ENCODE assay signal across 8 cellular contexts in genomic region chr12:43957732-43958131, GRCh38.
A peak's percentile ranks its signal among the peaks of the same experiment; 100 is the strongest.
DNase-seq lines count a peak whose midpoint lies in the region; ATAC-seq and TF ChIP-seq lines count a peak whose summit lies in the region.

No MANE protein-coding gene starts in this region.

- H3K9me3 ChIP-seq in thyroid gland = no peaks in the 10 kb centered on the region

- TF ChIP-seq POLR2A in thyroid gland (IDR thresholded peaks at IDR 0.05) = no peak

- 0 to 8% methylated on average over 1 of the region's 1 CpG for WGBS in thyroid gland, 2 donors

- DNase-seq in EH (ENCODE audit: low read depth) (peak; percentile 68), NCI-H446 treated with DMSO at 0.1 percent for 48 hours (lab: John Stamatoyannopoulos, UW) (peak; percentile 25), amniotic stem cell (lab: John Stamatoyannopoulos, UW) (peak; percentile 33), iPS-NIHi7 (ENCODE audit: extremely low spot score) (peak; percentile 45), thyroid gland (peak in 1 of 2 donors; percentile 21)
- no peak for DNase-seq in activated effector memory CD4-positive, alpha-beta T cell treated with Interleukin-2 at 50 U/mL for 16 hours

- H3K36me3 ChIP-seq in thyroid gland = no peaks in the 10 kb centered on the region

- no peak overlapping the region for H3K4me3 ChIP-seq in thyroid gland (replicated peaks in 1 of 3)

- no peak overlapping the region for H3K27ac ChIP-seq in thyroid gland

- no peaks in the 10 kb centered on the region for H3K4me1 ChIP-seq in thyroid gland

- intact Hi-C loops in thyroid gland (cut with DNase I) = no loop called here

- ATAC-seq in GM19324 (IDR thresholded peaks at IDR 0.05; ENCODE audit: low FRiP score, unreplicated experiment) (peak; percentile 89), HG03108 (IDR thresholded peaks at IDR 0.05; ENCODE audit: unreplicated experiment) (peak; percentile 97)

- H3K27me3 ChIP-seq in thyroid gland = no peaks in the 10 kb centered on the region

- TF ChIP-seq CTCF in thyroid gland (IDR thresholded peaks at IDR 0.05) = peak in 4 of 6 experiments; percentile 47 to 75 (median 58)
